ENCODE assay signal across 25 cellular contexts in genomic region chr13:97205465-97205864, GRCh38.
"Had no signal": no experiment of that assay in that cellular context is flagged by ENCODE, and none has a peak within 500 bp of the region (broad histone marks: within the 10 kb centered on the region; RNA-seq: fewer than 3 reads in every experiment).

No MANE protein-coding gene starts in this region.

- H3K9me3 ChIP-seq: adrenal gland, breast epithelium, esophagus muscularis mucosa, mucosa of descending colon, stomach, transverse colon had no signal

- H3K4me1 ChIP-seq: breast epithelium, esophagus muscularis mucosa, parathyroid adenoma, transverse colon had no signal

- H3K36me3 ChIP-seq: adrenal gland, breast epithelium, esophagus muscularis mucosa, stomach, transverse colon had no signal

- H3K27me3 ChIP-seq: adrenal gland, breast epithelium, esophagus muscularis mucosa, hepatocyte, stomach, transverse colon had no signal

- DNase-seq: activated CD4-positive, alpha-beta T cell treated with anti-CD3 and anti-CD28 coated beads for 4 hours; activated CD4-positive, alpha-beta T cell treated with anti-CD3 and anti-CD28 coated beads, Interleukin-2, amount 50 U/mL, for 48 hours; activated CD4-positive, CD25-positive, alpha-beta regulatory T cell; activated CD8-positive, alpha-beta memory T cell treated with anti-CD3 and anti-CD28 coated beads, Interleukin-2, amount 50 U/mL, for 48 hours; activated naive CD4-positive, alpha-beta T cell; activated T-cell treated with anti-CD3 and anti-CD28 coated beads, Interleukin-2, amount 50 U/mL, for 4 hours; adrenal gland; effector memory CD4-positive, alpha-beta T cell; glutamatergic neuron; immature natural killer cell; left cardiac atrium; mucosa of descending colon; nephron progenitor cell; right cardiac atrium; stimulated activated CD4-positive, alpha-beta T cell treated with anti-CD3 and anti-CD28 coated beads, Interleukin-1b, Interleukin-23, amount 100 ng/mL, for 48 hours; stomach; transverse colon had no signal

- FAIRE-seq: astrocyte, colon, frontal cortex, urothelium cell line had no signal

- ATAC-seq: mucosa of descending colon, right cardiac atrium had no signal

- H3K79me2 ChIP-seq: hepatocyte, parathyroid adenoma had no signal

- H3K27ac ChIP-seq: breast epithelium, esophagus muscularis mucosa, hepatocyte, parathyroid adenoma, stomach, transverse colon had no signal

- H2AFZ ChIP-seq: hepatocyte, parathyroid adenoma had no signal

- H3K4me2 ChIP-seq: hepatocyte had no signal

- H3K4me3 ChIP-seq: adrenal gland, breast epithelium, esophagus muscularis mucosa, hepatocyte, mucosa of descending colon, stomach, transverse colon had no signal

- H3K9ac ChIP-seq: parathyroid adenoma had no signal
